Comparison of ENCODE assay signal across 8 cellular contexts in genomic region chr9:122263699-122264349, GRCh38. TPM values are rescaled to one million over a fixed set of nuclear protein-coding genes. Genes with fewer than 3 reads are reported as not detected.
A peak's percentile ranks its signal among the peaks of the same experiment; 100 is the strongest.
DNase-seq lines count a peak whose midpoint lies in the region; ATAC-seq and TF ChIP-seq lines count a peak whose summit lies in the region.

No MANE protein-coding gene starts in this region.

- peak overlapping the region; percentile 87 for H3K4me3 Mint-ChIP-seq in Caco-2 (ENCODE audit: unreplicated experiment)

- in situ Hi-C loops in G401 (cut with HindIII; ENCODE audit: low sequenced_read_pairs): no loop called here

- H3K27ac Mint-ChIP-seq in Caco-2 (ENCODE audit: unreplicated experiment): peak overlapping the region; percentile 99

- TSS peak; percentile 66 for BruUV-seq in Caco-2 (replicated peaks; lab: Mats Ljungman, UMichigan)

- POLR2A ChIA-PET in Caco-2 (lab: Charles Lee): interaction anchor here (1.0 to 1.8 kb wide), 6 partner anchors 9 to 677 kb away, joined by 3 to 24 read pairs (median 4); partner anchors contain the start of genes MORN5, NDUFA8 and RABGAP1
- POLR2A ChIA-PET in HEK293T (lab: Yijun Ruan, JAX): interaction anchor here (1.1 to 1.5 kb wide), 5 partner anchors 9 to 50 kb away, joined by 3 to 5 read pairs (median 4); no protein-coding TSS in a partner anchor

- no peak for TF ChIP-seq POLR2A in NB4 (IDR thresholded peaks at IDR 0.05; ENCODE audit: extremely low read depth, insufficient read length)

- H3K9me3 ChIP-seq in Caco-2 (no peaks in the 10 kb centered on the region), muscle layer of duodenum (ENCODE audit: control insufficient read depth in 1 of 2, low read length in 2 of 2) (no peaks in the 10 kb centered on the region)

- H3K27ac ChIP-seq in coronary artery (peak overlapping the region; percentile 82 to 96), muscle layer of duodenum (ENCODE audit: low read length) (peak overlapping the region; percentile 82)

- CTCF ChIA-PET in Caco-2 (lab: Charles Lee): interaction anchor here (0.8 to 2.8 kb wide), 4 partner anchors 46 to 165 kb away, joined by 3 to 12 read pairs (median 7); no protein-coding TSS in a partner anchor
- CTCF ChIA-PET in HEK293T (lab: Yijun Ruan, JAX): no interaction called here

- H3K36me3 ChIP-seq in Caco-2 (ENCODE audit: control insufficient read depth, insufficient read depth, low read length) (no peaks in the 10 kb centered on the region; the same call in none of the 2 replicates), muscle layer of duodenum (ENCODE audit: control insufficient read depth in 1 of 2, insufficient read depth in 2 of 2, low read length in 2 of 2) (peaks cover 20 to 21% of the 10 kb centered on the region in 2 donors)

- peaks cover 22% of the 10 kb centered on the region for H3K36me3 Mint-ChIP-seq in Caco-2 (ENCODE audit: insufficient read depth, unreplicated experiment)

- H3K4me1 ChIP-seq in Caco-2: 0 out of 2 replicates have a peak, but pooled peaks cover 3% of the 10 kb centered on the region
- peaks cover 26 to 49% of the 10 kb centered on the region in 2 donors for H3K4me1 ChIP-seq in muscle layer of duodenum (ENCODE audit: control insufficient read depth in 1 of 2, insufficient read depth in 2 of 2, low read length in 2 of 2)

- no peaks in the 10 kb centered on the region for H3K27me3 ChIP-seq in Caco-2 (replicated peaks; ENCODE audit: control insufficient read depth, insufficient read depth, low read length)
- H3K27me3 ChIP-seq in muscle layer of duodenum (ENCODE audit: low read depth, low read length): no peaks in the 10 kb centered on the region

- no peaks in the 10 kb centered on the region for H3K27me3 Mint-ChIP-seq in Caco-2 (ENCODE audit: insufficient read depth, unreplicated experiment)

- TF ChIP-seq CTCF in Caco-2 (IDR thresholded peaks at IDR 0.05; ENCODE audit: insufficient read depth in 1 of 2, low read depth in 1 of 2, low read length in 1 of 2, severe bottlenecking in 1 of 2, unreplicated experiment in 1 of 2) (no peak), NB4 (IDR thresholded peaks at IDR 0.05; ENCODE audit: low read depth, low read length) (no peak), coronary artery (IDR thresholded peaks at IDR 0.05) (no peak)

- peaks cover 28% of the 10 kb centered on the region for H3K4me1 Mint-ChIP-seq in Caco-2 (ENCODE audit: low read depth, unreplicated experiment)

- DNase-seq in Caco-2 (no peak), NB4 (ENCODE audit: low read depth) (peak; percentile 30), coronary artery (ENCODE audit: low spot score) (no peak), HEK293T (ENCODE audit: extremely low spot score) (no peak), G401 (ENCODE audit: low spot score) (no peak)
- no peak for DNase-seq in activated CD8-positive, alpha-beta memory T cell treated with anti-CD3 and anti-CD28 coated beads, Interleukin-2, amount 50 U/mL, for 48 hours

- intact Hi-C loops in Caco-2 (cut with micrococcal nuclease; ENCODE audit: unreplicated experiment): loop anchor here (1.0 to 2.0 kb wide), 2 partner anchors 49 to 86 kb away; no protein-coding TSS in a partner anchor

- H3K4me3 ChIP-seq in Caco-2 (ENCODE audit: low read depth, low read length) (peak overlapping the region; percentile 65), NB4 (ENCODE audit: low read depth, low read length) (peak overlapping the region; percentile 97), coronary artery (peak overlapping the region; percentile 88), muscle layer of duodenum (ENCODE audit: low read depth in 1 of 2, low read length in 2 of 2) (peak overlapping the region; percentile 72 to 75)

- no peak for ATAC-seq in GM19395 (IDR thresholded peaks at IDR 0.05; ENCODE audit: unreplicated experiment)

- H3K9me3 Mint-ChIP-seq in Caco-2 (ENCODE audit: unreplicated experiment): no peaks in the 10 kb centered on the region

TF ChIP-seq in HEK293T, 16 proteins besides CTCF, POLR2A, EP300 and RAD21:
- TF ChIP-seq SP1 (IDR thresholded peaks at IDR 0.05) (no peak), TARDBP (IDR thresholded peaks at IDR 0.05) (no peak), PKNOX1 (IDR thresholded peaks at IDR 0.05) (no peak), ZNF384 (IDR thresholded peaks at IDR 0.05) (no peak), FOXM1 (IDR thresholded peaks at IDR 0.05; ENCODE audit: borderline replicate concordance) (no peak), NFRKB (IDR thresholded peaks at IDR 0.05) (no peak), SUZ12 (IDR thresholded peaks at IDR 0.05) (no peak), HDGF (IDR thresholded peaks at IDR 0.05; ENCODE audit: borderline replicate concordance) (no peak), FOXA1 (IDR thresholded peaks at IDR 0.05) (no peak), L3MBTL2 (conservative IDR thresholded peaks at IDR 0.05) (no peak), FOXK2 (IDR thresholded peaks at IDR 0.05) (no peak), BHLHE40 (IDR thresholded peaks at IDR 0.05; ENCODE audit: borderline replicate concordance) (no peak), ELF4 (IDR thresholded peaks at IDR 0.05) (no peak), LEF1 (IDR thresholded peaks at IDR 0.05; ENCODE audit: borderline replicate concordance) (no peak), ARNT (IDR thresholded peaks at IDR 0.05) (no peak), CTBP1 (IDR thresholded peaks at IDR 0.05; ENCODE audit: borderline replicate concordance) (no peak)

RNA-seq across cellular contexts. Expression of gene RBM18, which starts 0.8 kb away (rescaled TPM):
- 20.6 and 23.1 TPM in 2 replicates for total RNA-seq in Caco-2 (2022)
- total RNA-seq in G401 (2014; rRNA removed; shearing (Covaris generic)): 15.7 and 22.4 TPM in 2 replicates

RNA-seq across cellular contexts. Expression of gene MRRF, which starts 0.9 kb away (rescaled TPM):
- total RNA-seq in Caco-2 (2022): 61.7 and 64.6 TPM in 2 replicates
- 36.3 and 88.6 TPM in 2 replicates for total RNA-seq in G401 (2014; rRNA removed; shearing (Covaris generic))

RNA-seq across cellular contexts. Expression of gene LHX6, which starts 35.1 kb away (rescaled TPM):
- 6.1 and 7.6 TPM in 2 replicates for total RNA-seq in Caco-2 (2022)
- 23.9 and 34.8 TPM in 2 replicates for total RNA-seq in G401 (2014; rRNA removed; shearing (Covaris generic))
